ENCODE assay signal across 8 cellular contexts in genomic region chr1:203273206-203273868, GRCh38. TPM values are rescaled to one million over a fixed set of nuclear protein-coding genes. Genes with fewer than 3 reads are reported as not detected.
DNase-seq lines count a peak whose midpoint lies in the region; ATAC-seq and TF ChIP-seq lines count a peak whose summit lies in the region.

No MANE protein-coding gene starts in this region.

- no peak overlapping the region for H4K91ac ChIP-seq in neuronal stem cell (ENCODE audit: low read depth, low read length, poor library complexity)

- no peaks in the 10 kb centered on the region for H3K79me1 ChIP-seq in neuronal stem cell (ENCODE audit: low read depth, low read length)

- H2AK5ac ChIP-seq in neuronal stem cell (ENCODE audit: low read depth, low read length): peak overlapping the region; percentile 22

- TF ChIP-seq CTCF in RWPE1 (conservative IDR thresholded peaks at IDR 0.05; ENCODE audit: low read depth) (peak; percentile 98), gastroesophageal sphincter (IDR thresholded peaks at IDR 0.05) (peak; percentile 98 to 99 (median 98))

- peak overlapping the region; percentile 70 for H2BK15ac ChIP-seq in neuronal stem cell (ENCODE audit: low read length)

- H3K9me3 ChIP-seq in gastroesophageal sphincter: no peaks in the 10 kb centered on the region
- no peaks in the 10 kb centered on the region for H3K9me3 ChIP-seq in neuronal stem cell (replicated peaks in 1 of 2; ENCODE audit: control insufficient read depth in 2 of 2, insufficient read depth in 1 of 2, low read depth in 1 of 2, low read length in 2 of 2)

- peak overlapping the region; percentile 38 for H3K4me2 ChIP-seq in neuronal stem cell (ENCODE audit: insufficient read depth, low read length, poor library complexity, severe bottlenecking)

- no peak for TF ChIP-seq EP300 in gastroesophageal sphincter (IDR thresholded peaks at IDR 0.05)

- H3K27me3 ChIP-seq in gastroesophageal sphincter: no peaks in the 10 kb centered on the region
- peaks cover 0 to 22% (median 0%) of the 10 kb centered on the region in 3 experiments for H3K27me3 ChIP-seq in neuronal stem cell (ENCODE audit: control insufficient read depth in 3 of 3, insufficient read depth in 3 of 3, low read depth in 1 of 3, low read length in 3 of 3)

- H3K4me1 ChIP-seq in gastroesophageal sphincter (peaks cover 3 to 84% (median 42%) of the 10 kb centered on the region in 3 donors), neuronal stem cell (ENCODE audit: control insufficient read depth in 2 of 2, insufficient read depth in 1 of 2, low read depth in 1 of 2, low read length in 2 of 2) (peaks cover 19 to 20% of the 10 kb centered on the region in 2 donors)

- TF ChIP-seq POLR2A in gastroesophageal sphincter (IDR thresholded peaks at IDR 0.05): peak in 1 of 2 donors; percentile 29

- no peak overlapping the region for H2BK12ac ChIP-seq in neuronal stem cell (ENCODE audit: low read length)

- H3K27ac ChIP-seq in RWPE1 (peak overlapping the region; percentile 55), gastroesophageal sphincter (peak overlapping the region; percentile 94 to 96 (median 94)), neuronal stem cell (replicated peaks; ENCODE audit: low read length) (no peak overlapping the region), substantia nigra (ENCODE audit: low read depth, low read length, poor library complexity, severe bottlenecking) (peak overlapping the region; percentile 90)

- H3K36me3 ChIP-seq in gastroesophageal sphincter (no peaks in the 10 kb centered on the region), neuronal stem cell (replicated peaks in 1 of 2; ENCODE audit: control insufficient read depth in 2 of 2, insufficient read depth in 2 of 2, low read length in 2 of 2) (no peaks in the 10 kb centered on the region)

- H2BK120ac ChIP-seq in neuronal stem cell (ENCODE audit: low read depth, low read length): peak overlapping the region; percentile 27

- POLR2A ChIA-PET in RWPE1 (lab: Yijun Ruan, JAX; ENCODE audit: low non-redundant PET): interaction anchor here (0.6 to 1.0 kb wide), 2 partner anchors 33 to 54 kb away, joined by 4 to 5 read pairs; no protein-coding TSS in a partner anchor

- H4K8ac ChIP-seq in neuronal stem cell (ENCODE audit: low read depth, low read length): no peak overlapping the region

- H3K4ac ChIP-seq in neuronal stem cell (ENCODE audit: low read length): peak overlapping the region; percentile 4

- CTCF ChIA-PET in RWPE1 (lab: Yijun Ruan, JAX): interaction anchor here (0.5 to 7.3 kb wide), 47 partner anchors 8 to 1894 kb away, joined by 3 to 291 read pairs (median 4); partner anchors contain the start of gene OPTC

- DNase-seq in EH (ENCODE audit: low read depth): peak; percentile 73
- peak; percentile 78 for DNase-seq in H4 (ENCODE audit: low spot score)
- DNase-seq in LoVo (ENCODE audit: low spot score): peak; percentile 85
- peak; percentile 89 for DNase-seq in RWPE1 (ENCODE audit: low spot score)
- DNase-seq in activated gamma-delta T cell treated with Interleukin-2 at 50 U/mL for 16 hours: peak; percentile 93
- DNase-seq in neuronal stem cell (ENCODE audit: low spot score): peak; percentile 85
- DNase-seq in substantia nigra (lab: John Stamatoyannopoulos, UW): peak in 47 of 49 donors; percentile 42 to 95 (median 84)

- peak overlapping the region in 1 of 2 donors; percentile 33 for H3K4me3 ChIP-seq in gastroesophageal sphincter
- H3K4me3 ChIP-seq in neuronal stem cell (ENCODE audit: low read length in 2 of 2): peak overlapping the region in 1 of 2 donors; percentile 25

- peak overlapping the region; percentile 57 for H3K23ac ChIP-seq in neuronal stem cell (ENCODE audit: low read depth, low read length, poor library complexity)

- H2BK5ac ChIP-seq in neuronal stem cell (ENCODE audit: low read length): peak overlapping the region; percentile 36

- peak; percentile 76 for ATAC-seq in gastroesophageal sphincter

- peak overlapping the region; percentile 74 for H3K18ac ChIP-seq in neuronal stem cell (ENCODE audit: low read length)

- no peak overlapping the region for H3K14ac ChIP-seq in neuronal stem cell (ENCODE audit: low read length)

- 80% methylated on average over 2 of the region's 32 CpGs; no CpG with 5 or more reads in 1 of the 2 donors for WGBS in gastroesophageal sphincter (ENCODE audit: low coverage in 1 of 2), 2 donors
- no CpG with 5 or more reads among the region's 32 CpGs for WGBS in neuronal stem cell (ENCODE audit: extremely low coverage in 2 of 2, insufficient read length in 2 of 2, insufficient replicate concordance in 1 of 2), 2 donors

- H3K9ac ChIP-seq in neuronal stem cell (ENCODE audit: low read depth, low read length, poor library complexity): no peak overlapping the region

- peak overlapping the region; percentile 94 for H2AFZ ChIP-seq in neuronal stem cell (ENCODE audit: low read length)

RNA-seq across cellular contexts. Expression of gene BTG2, which starts 32.0 kb away (rescaled TPM):
- total RNA-seq in H4 (2014; rRNA removed; shearing (Covaris generic)): 11.2 and 11.7 TPM in 2 replicates
- total RNA-seq in gastroesophageal sphincter: 100 to 1,000 TPM in 3 of 4 donors, 10 to 100 TPM in 1; 74.5 to 169 (median 116) TPM
- 59.9 TPM for polyA plus RNA-seq in neuronal stem cell (2013, experiment 1 of 2)
- 59.9 TPM for polyA plus RNA-seq in neuronal stem cell (2013, experiment 2 of 2)

RNA-seq across cellular contexts. Expression of gene CHIT1, which starts 43.9 kb away (rescaled TPM):
- not detected in 2 replicates for total RNA-seq in H4 (2014; rRNA removed; shearing (Covaris generic))
- under 1 TPM in 2 of 4 donors, not detected in 2; 0.13 to 0.16 TPM for total RNA-seq in gastroesophageal sphincter
- polyA plus RNA-seq in neuronal stem cell (2013, experiment 1 of 2): 0.04 TPM
- polyA plus RNA-seq in neuronal stem cell (2013, experiment 2 of 2): not detected
